ENCODE assay signal across 8 cellular contexts in the genomic region with DNA sequence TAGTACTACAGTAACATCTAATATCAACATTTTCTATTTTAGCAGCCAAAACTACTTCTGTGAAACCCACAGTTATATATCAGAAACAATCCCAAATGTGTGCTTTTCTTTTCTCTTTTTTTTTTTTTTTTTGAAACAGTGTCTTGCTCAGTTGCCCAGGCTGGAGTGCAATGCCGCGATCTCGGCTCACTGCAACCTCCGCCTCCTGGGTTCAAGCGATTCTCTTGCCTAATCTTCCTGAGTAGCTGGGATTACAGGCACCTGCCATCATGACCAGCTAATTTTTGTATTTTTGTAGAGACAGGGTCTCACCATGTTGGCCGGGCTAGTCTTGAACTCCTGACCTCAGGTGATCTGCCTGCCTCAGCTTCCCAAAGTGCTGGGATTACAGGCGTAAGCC. TPM values are rescaled to one million over a fixed set of nuclear protein-coding genes. Genes with fewer than 3 reads are reported as not detected.
DNase-seq lines count a peak whose midpoint lies in the region; ATAC-seq and TF ChIP-seq lines count a peak whose summit lies in the region.
"Not testable (repeated sequence)": the region's sequence is repeated elsewhere in the genome, so short reads cannot be mapped to it uniquely, and the experiment has no call there.

No MANE protein-coding gene starts in this region.

- not testable (repeated sequence) for H3K27me3 ChIP-seq in BLaER1 treated with 17β-estradiol and CSF1 and Interleukin-3, amounts not matched to agents 10 nM and 100 nM; HAP-1 (ENCODE audit: low read depth); OCI-LY3 (ENCODE audit: low read depth, low read length); skeletal muscle satellite cell (ENCODE audit: control insufficient read depth, insufficient read depth, low read length)

- in situ Hi-C loops in HAP-1 (cut with MboI; ENCODE audit: low sequenced_read_pairs), result loop anchor here (25.0 kb wide), 1 partner anchor 594 kb away; no protein-coding TSS in a partner anchor

- peaks cover 29 to 54% (median 47%) of the 10 kb centered on the region in 11 experiments; a peak in 21 of 22 replicates for H3K36me3 ChIP-seq in BLaER1 treated with 17β-estradiol and CSF1 and Interleukin-3, amounts not matched to agents 10 nM and 100 nM
- H3K36me3 ChIP-seq in HAP-1 (replicated peaks) (peaks cover 22% of the 10 kb centered on the region), OCI-LY3 (replicated peaks; ENCODE audit: low read depth, low read length) (peaks cover 20% of the 10 kb centered on the region), skeletal muscle satellite cell (ENCODE audit: insufficient read depth, low read length) (peaks cover 23% of the 10 kb centered on the region)

- H3K4me3 ChIP-seq in BLaER1 treated with 17β-estradiol and CSF1 and Interleukin-3, amounts not matched to agents 10 nM and 100 nM, result peak overlapping the region in 5 of 10 experiments; percentile 72 to 83 (median 76); a peak in 6 of 20 replicates
- peak overlapping the region; percentile 76 for H3K4me3 ChIP-seq in HAP-1
- H3K4me3 ChIP-seq in OCI-LY3 (ENCODE audit: low read length), result peak overlapping the region; percentile 87; the same call in 1 of the 2 replicates
- H3K4me3 ChIP-seq in skeletal muscle satellite cell (ENCODE audit: low read length), result peak overlapping the region; percentile 87

- not testable (repeated sequence) for DNase-seq in HAP-1 (ENCODE audit: low spot score in 2 of 2); effector memory CD8-positive, alpha-beta T cell; naive B cell
- peak; percentile 46 for DNase-seq in activated CD4-positive, alpha-beta T cell treated with anti-CD3 and anti-CD28 coated beads, Interleukin-2, amount 10 ng/mL, durations not matched to agents 24 days and 14 days

- H3K27ac Mint-ChIP-seq in activated CD4-positive, alpha-beta T cell treated with anti-CD3 and anti-CD28 coated beads, Interleukin-2, amount 10 ng/mL, durations not matched to agents 24 days and 14 days, result not testable (repeated sequence)
- H3K27ac Mint-ChIP-seq in activated naive CD4-positive, alpha-beta T cell treated with anti-CD3 and anti-CD28 coated beads, Interleukin-2, amount 50 U/mL, for 24 hours, result peak overlapping the region; percentile 35
- H3K27ac Mint-ChIP-seq in effector memory CD8-positive, alpha-beta T cell, result peak overlapping the region; percentile 99 to 100
- H3K27ac Mint-ChIP-seq in naive B cell, result peak overlapping the region; percentile 39 to 100 (median 88)

- not testable (repeated sequence) for H3K9me3 Mint-ChIP-seq in activated CD4-positive, alpha-beta T cell treated with anti-CD3 and anti-CD28 coated beads, Interleukin-2, amount 10 ng/mL, durations not matched to agents 24 days and 14 days; activated naive CD4-positive, alpha-beta T cell treated with anti-CD3 and anti-CD28 coated beads, Interleukin-2, amount 50 U/mL, for 24 hours; effector memory CD8-positive, alpha-beta T cell; naive B cell

- H3K4me1 ChIP-seq in BLaER1 treated with 17β-estradiol and CSF1 and Interleukin-3, amounts not matched to agents 10 nM and 100 nM, result peaks cover 21 to 48% (median 31%) of the 10 kb centered on the region in 10 experiments
- H3K4me1 ChIP-seq in HAP-1, result peaks cover 12% of the 10 kb centered on the region
- not testable (repeated sequence) for H3K4me1 ChIP-seq in OCI-LY3 (ENCODE audit: low read length)
- H3K4me1 ChIP-seq in skeletal muscle satellite cell (ENCODE audit: control insufficient read depth, insufficient read depth, low read length), result peaks cover 10% of the 10 kb centered on the region

- not testable (repeated sequence) for H3K27me3 Mint-ChIP-seq in activated CD4-positive, alpha-beta T cell treated with anti-CD3 and anti-CD28 coated beads, Interleukin-2, amount 10 ng/mL, durations not matched to agents 24 days and 14 days; activated naive CD4-positive, alpha-beta T cell treated with anti-CD3 and anti-CD28 coated beads, Interleukin-2, amount 50 U/mL, for 24 hours; effector memory CD8-positive, alpha-beta T cell; naive B cell

- peaks cover 6 to 43% (median 21%) of the 10 kb centered on the region in 11 experiments; a peak in 19 of 22 replicates for H4K20me1 ChIP-seq in BLaER1 treated with 17β-estradiol and CSF1 and Interleukin-3, amounts not matched to agents 10 nM and 100 nM
- H4K20me1 ChIP-seq in OCI-LY3 (ENCODE audit: insufficient read depth, low read length), result not testable (repeated sequence)

- H3K36me3 Mint-ChIP-seq in activated CD4-positive, alpha-beta T cell treated with anti-CD3 and anti-CD28 coated beads, Interleukin-2, amount 10 ng/mL, durations not matched to agents 24 days and 14 days (ENCODE audit: low read depth), result peaks cover 32% of the 10 kb centered on the region
- peaks cover 25% of the 10 kb centered on the region for H3K36me3 Mint-ChIP-seq in activated naive CD4-positive, alpha-beta T cell treated with anti-CD3 and anti-CD28 coated beads, Interleukin-2, amount 50 U/mL, for 24 hours
- H3K36me3 Mint-ChIP-seq in effector memory CD8-positive, alpha-beta T cell (ENCODE audit: insufficient read depth), result peaks cover 32% of the 10 kb centered on the region
- not testable (repeated sequence) for H3K36me3 Mint-ChIP-seq in naive B cell

- H2AFZ ChIP-seq in OCI-LY3 (ENCODE audit: low read depth, low read length), result not testable (repeated sequence)

- H3K9me3 ChIP-seq in BLaER1 treated with 17β-estradiol and CSF1 and Interleukin-3, amounts not matched to agents 10 nM and 100 nM (replicated peaks in 1 of 11); HAP-1; OCI-LY3 (ENCODE audit: insufficient read depth, low read length); skeletal muscle satellite cell (replicated peaks; ENCODE audit: low read length): not testable (repeated sequence)

- not testable (repeated sequence) for TF ChIP-seq CTCF in OCI-LY3 (IDR thresholded peaks at IDR 0.05; ENCODE audit: low read depth, low read length)

- peaks cover 35% of the 10 kb centered on the region for H3K4me1 Mint-ChIP-seq in activated CD4-positive, alpha-beta T cell treated with anti-CD3 and anti-CD28 coated beads, Interleukin-2, amount 10 ng/mL, durations not matched to agents 24 days and 14 days
- H3K4me1 Mint-ChIP-seq in activated naive CD4-positive, alpha-beta T cell treated with anti-CD3 and anti-CD28 coated beads, Interleukin-2, amount 50 U/mL, for 24 hours, result peaks cover 49% of the 10 kb centered on the region
- H3K4me1 Mint-ChIP-seq in effector memory CD8-positive, alpha-beta T cell (ENCODE audit: low read depth in 2 of 2), result peaks cover 22 to 38% of the 10 kb centered on the region in 2 donors
- peaks cover 30 to 60% (median 36%) of the 10 kb centered on the region in 3 donors for H3K4me1 Mint-ChIP-seq in naive B cell

- ATAC-seq in effector memory CD8-positive, alpha-beta T cell (replicated peaks); naive B cell (ENCODE audit: low read depth in 2 of 2): not testable (repeated sequence)

- peak overlapping the region in 6 of 11 experiments; percentile 3 to 98 (median 94); a peak in 8 of 22 replicates for H3K9ac ChIP-seq in BLaER1 treated with 17β-estradiol and CSF1 and Interleukin-3, amounts not matched to agents 10 nM and 100 nM
- 0 out of 2 replicates have a peak overlapping the region, but pooled peaks have one; percentile 88 for H3K9ac ChIP-seq in OCI-LY3 (ENCODE audit: low read length)
- H3K9ac ChIP-seq in skeletal muscle satellite cell (ENCODE audit: low read depth, low read length), result not testable (repeated sequence)

- peaks cover 67% of the 10 kb centered on the region for H3K79me2 ChIP-seq in OCI-LY3 (ENCODE audit: low read length)

- peak overlapping the region; percentile 53 to 93 (median 77); a peak in 21 of 22 replicates for H3K4me2 ChIP-seq in BLaER1 treated with 17β-estradiol and CSF1 and Interleukin-3, amounts not matched to agents 10 nM and 100 nM
- peak overlapping the region; percentile 75 for H3K4me2 ChIP-seq in OCI-LY3 (ENCODE audit: low read length)
- peak overlapping the region; percentile 89 for H3K4me2 ChIP-seq in skeletal muscle satellite cell (ENCODE audit: low read length)

- peak overlapping the region; percentile 96 for H3K4me3 Mint-ChIP-seq in activated CD4-positive, alpha-beta T cell treated with anti-CD3 and anti-CD28 coated beads, Interleukin-2, amount 10 ng/mL, durations not matched to agents 24 days and 14 days
- H3K4me3 Mint-ChIP-seq in activated naive CD4-positive, alpha-beta T cell treated with anti-CD3 and anti-CD28 coated beads, Interleukin-2, amount 50 U/mL, for 24 hours, result peak overlapping the region; percentile 99
- peak overlapping the region; percentile 98 for H3K4me3 Mint-ChIP-seq in effector memory CD8-positive, alpha-beta T cell
- peak overlapping the region in 7 of 8 donors; percentile 15 to 99 (median 95) for H3K4me3 Mint-ChIP-seq in naive B cell

- H3K27ac ChIP-seq in BLaER1 treated with 17β-estradiol and CSF1 and Interleukin-3, amounts not matched to agents 10 nM and 100 nM, result peak overlapping the region in 1 of 11 experiments; percentile 19; a peak in 1 of 22 replicates
- not testable (repeated sequence) for H3K27ac ChIP-seq in OCI-LY3 (ENCODE audit: low read length)

- intact Hi-C loops in activated CD4-positive, alpha-beta T cell treated with anti-CD3 and anti-CD28 coated beads, Interleukin-2, amount 10 ng/mL, durations not matched to agents 24 days and 14 days (cut with micrococcal nuclease), result loop anchor here (5.0 to 10.0 kb wide), 2 partner anchors 174 to 706 kb away; a partner anchor contains a TSS

RNA-seq across cellular contexts. Expression of a gene that starts 2.0 kb away (rescaled TPM):
- 29.8 and 31.7 TPM in 2 replicates for total RNA-seq in activated CD4-positive, alpha-beta T cell treated with anti-CD3 and anti-CD28 coated beads, Interleukin-2, amount 10 ng/mL, durations not matched to agents 24 days and 14 days
- 10 to 100 TPM; 26.2 to 42.8 (median 34.7) TPM for polyA plus RNA-seq in naive B cell (ENCODE audit: low read depth in 6 of 6)
- total RNA-seq in skeletal muscle satellite cell (2012; rRNA removed), result 4.4 and 6.8 TPM in 2 replicates
